8 cellular contexts compared by ENCODE assay signal in genomic region chr19:17938092-17938845, GRCh38. TPM values are rescaled to one million over a fixed set of nuclear protein-coding genes. Genes with fewer than 3 reads are reported as not detected.
DNase-seq lines count a peak whose midpoint lies in the region; ATAC-seq, FAIRE-seq and TF ChIP-seq lines count a peak whose summit lies in the region.

No MANE protein-coding gene starts in this region.

- intact Hi-C loops in CD8-positive, alpha-beta T cell (cut with DNase I, micrococcal nuclease), result loop anchor here (1.0 to 5.0 kb wide), 6 partner anchors 58 to 315 kb away; no protein-coding TSS in a partner anchor
- intact Hi-C loops in lower lobe of right lung (cut with DNase I), result no loop called here

- H3K36me3 ChIP-seq in CD8-positive, alpha-beta T cell (ENCODE audit: insufficient read depth, low read length), result peaks cover 9% of the 10 kb centered on the region
- H3K36me3 ChIP-seq in lower lobe of right lung, result peaks cover 52% of the 10 kb centered on the region

- no peaks in the 10 kb centered on the region for H3K27me3 ChIP-seq in CD8-positive, alpha-beta T cell (ENCODE audit: insufficient read depth, low read length)
- no peaks in the 10 kb centered on the region for H3K27me3 ChIP-seq in lower lobe of right lung (ENCODE audit: low read depth)

- POLR2A ChIA-PET in CD8-positive, alpha-beta T cell (lab: Charles Lee), result interaction anchor here (0.9 to 2.1 kb wide), 8 partner anchors 14 to 213 kb away, joined by 3 to 8 read pairs (median 4); partner anchors contain the start of gene RPL18A

- CTCF ChIA-PET in CD8-positive, alpha-beta T cell (lab: Charles Lee), result interaction anchor here (0.5 to 28.7 kb wide), 22 partner anchors 9 to 359 kb away, joined by 3 to 510 read pairs (median 4); partner anchors contain the start of genes ARRDC2, KCNN1 and PIK3R2

- FAIRE-seq in H54 (lab: Jason Lieb, UNC), result peak; percentile 84

- peak; percentile 69 to 90 (median 81) for DNase-seq in CD8-positive, alpha-beta T cell
- DNase-seq in H54 (ENCODE audit: insufficient read length, low spot score), result peak; percentile 93
- peak; percentile 23 for DNase-seq in NCI-H446 treated with DMSO at 0.1 percent for 48 hours (lab: John Stamatoyannopoulos, UW)
- peak; percentile 86 for DNase-seq in activated CD4-positive, alpha-beta T cell treated with anti-CD3 and anti-CD28 coated beads, Interleukin-2, amount 50 U/mL, for 1 hour
- DNase-seq in dedifferentiated amniotic fluid mesenchymal stem cell (ENCODE audit: extremely low spot score), result peak; percentile 56
- peak; percentile 84 for DNase-seq in lower lobe of right lung
- DNase-seq in stimulated activated CD8-positive, alpha-beta memory T cell treated with anti-CD3 and anti-CD28 coated beads, Interleukin-12 subunit alpha, Interleukin-12 subunit beta, amount 100 ng/mL, for 24 hours (ENCODE audit: extremely low read depth), result peak; percentile 50

- H3K4me3 Mint-ChIP-seq in CD8-positive, alpha-beta T cell, result no peak overlapping the region

- peaks cover 7% of the 10 kb centered on the region for H3K4me1 ChIP-seq in CD8-positive, alpha-beta T cell (ENCODE audit: insufficient read depth, low read length)
- peaks cover 13% of the 10 kb centered on the region for H3K4me1 ChIP-seq in lower lobe of right lung

- H3K9me3 ChIP-seq in CD8-positive, alpha-beta T cell (ENCODE audit: low read length), result no peaks in the 10 kb centered on the region
- H3K9me3 ChIP-seq in lower lobe of right lung, result no peaks in the 10 kb centered on the region

- no peak for TF ChIP-seq POLR2A in H54 (IDR thresholded peaks at IDR 0.05; ENCODE audit: low read depth, low read length)

- H3K4me1 Mint-ChIP-seq in CD8-positive, alpha-beta T cell (ENCODE audit: low read depth), result peaks cover 8% of the 10 kb centered on the region

- no peak overlapping the region for H3K27ac Mint-ChIP-seq in CD8-positive, alpha-beta T cell

- peaks cover 36% of the 10 kb centered on the region for H3K36me3 Mint-ChIP-seq in CD8-positive, alpha-beta T cell

- no peak overlapping the region for H3K27ac ChIP-seq in CD8-positive, alpha-beta T cell (ENCODE audit: low read depth, low read length)
- no peak overlapping the region for H3K27ac ChIP-seq in lower lobe of right lung

- H3K4me3 ChIP-seq in CD8-positive, alpha-beta T cell (ENCODE audit: low read depth, low read length), result no peak overlapping the region
- no peak overlapping the region for H3K4me3 ChIP-seq in lower lobe of right lung

- H3K9me3 Mint-ChIP-seq in CD8-positive, alpha-beta T cell, result no peaks in the 10 kb centered on the region

- peak; percentile 99 for ATAC-seq in CD8-positive, alpha-beta T cell
- ATAC-seq in lower lobe of right lung (peak; percentile 76 to 88), HG03439 (IDR thresholded peaks at IDR 0.05; ENCODE audit: unreplicated experiment) (no peak)

- H3K27me3 Mint-ChIP-seq in CD8-positive, alpha-beta T cell (ENCODE audit: low read depth), result no peaks in the 10 kb centered on the region

- TF ChIP-seq CTCF in CD8-positive, alpha-beta T cell (IDR thresholded peaks at IDR 0.05), result peak; percentile 82
- TF ChIP-seq CTCF in lower lobe of right lung (IDR thresholded peaks at IDR 0.05), result peak; percentile 95

RNA-seq across cellular contexts. Expression of gene CCDC124, which starts 5.5 kb away (rescaled TPM):
- total RNA-seq in CD8-positive, alpha-beta T cell, result 10 to 100 TPM; 29.7 to 35.9 TPM
- total RNA-seq in lower lobe of right lung, result 55.3 TPM

RNA-seq across cellular contexts. Expression of gene KCNN1, which starts 28.6 kb away (rescaled TPM):
- not detected for total RNA-seq in CD8-positive, alpha-beta T cell
- not detected for total RNA-seq in lower lobe of right lung

Comparison
In these comparisons a context has a peak if more than half of its experiments do, and no peak if none do; other contexts are left out.
1. DNase-seq: peak in every context shown above with its lines; median percentile 93 in H54; 86 in activated CD4-positive, alpha-beta T cell treated with anti-CD3 and anti-CD28 coated beads, Interleukin-2, amount 50 U/mL, for 1 hour; 84 in lower lobe of right lung; 81 in CD8-positive, alpha-beta T cell; 56 in dedifferentiated amniotic fluid mesenchymal stem cell; 50 in stimulated activated CD8-positive, alpha-beta memory T cell treated with anti-CD3 and anti-CD28 coated beads, Interleukin-12 subunit alpha, Interleukin-12 subunit beta, amount 100 ng/mL, for 24 hours; 23 in NCI-H446 treated with DMSO at 0.1 percent for 48 hours.